19 cellular contexts compared by ENCODE assay signal in the genomic region with DNA sequence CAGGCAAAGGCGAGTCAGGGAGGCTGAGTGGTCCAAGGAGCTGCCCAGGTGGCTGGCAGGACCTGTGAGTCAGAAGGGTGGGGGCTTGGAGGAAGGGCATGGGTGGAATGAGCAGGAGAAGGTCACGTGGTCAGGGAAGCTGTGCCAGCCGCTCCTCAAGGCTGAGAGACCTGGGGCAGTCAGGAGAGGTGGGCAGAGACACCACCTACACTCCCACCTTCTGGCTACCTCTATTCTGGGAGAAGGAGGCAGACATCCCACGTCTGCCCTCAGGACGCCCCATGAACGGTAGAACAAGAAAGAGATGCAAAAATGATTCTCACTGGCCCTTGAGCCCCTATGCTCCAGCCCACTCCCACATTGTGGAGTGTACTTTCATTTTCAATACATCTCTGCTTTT.
DNase-seq lines count a peak whose midpoint lies in the region; ATAC-seq and TF ChIP-seq lines count a peak whose summit lies in the region.
"Had no signal": no experiment of that assay in that cellular context is flagged by ENCODE, and none has a peak within 500 bp of the region (broad histone marks: within the 10 kb centered on the region; RNA-seq: fewer than 3 reads in every experiment).

No MANE protein-coding gene starts in this region.

- H3K27ac ChIP-seq in RWPE2 (ENCODE audit: poor library complexity, severe bottlenecking) (peak overlapping the region; percentile 29), tibial artery (peak overlapping the region; percentile 68 to 78)

- no peaks in the 10 kb centered on the region for H3K27me3 ChIP-seq in RWPE2 (ENCODE audit: insufficient read depth, poor library complexity, severe bottlenecking)
- no peaks in the 10 kb centered on the region for H3K27me3 ChIP-seq in tibial artery
- H3K27me3 ChIP-seq: MG63 had no signal

- intact Hi-C loops in tibial artery (cut with DNase I; ENCODE audit: low total_unique reads): no loop called here

- peaks cover 16% of the 10 kb centered on the region for H3K4me1 ChIP-seq in RWPE2 (ENCODE audit: insufficient read depth, poor library complexity, severe bottlenecking)
- peaks cover 0 to 57% (median 40%) of the 10 kb centered on the region in 4 donors for H3K4me1 ChIP-seq in tibial artery

- peak; percentile 62 for ATAC-seq in RWPE2 (ENCODE audit: low read depth)
- ATAC-seq in HG03280 (IDR thresholded peaks at IDR 0.05; ENCODE audit: unreplicated experiment): no peak
- no peak for ATAC-seq in GM19023 (IDR thresholded peaks at IDR 0.05; ENCODE audit: unreplicated experiment)
- ATAC-seq: Panc1, SK-N-SH treated with all-trans-retinoic acid at 6 μM for 48 hours had no signal

- no peaks in the 10 kb centered on the region for H3K36me3 ChIP-seq in RWPE2 (ENCODE audit: low read depth)
- H3K36me3 ChIP-seq in tibial artery: no peaks in the 10 kb centered on the region
- H3K36me3 ChIP-seq: MG63 had no signal

- TF ChIP-seq CTCF in RWPE2 (IDR thresholded peaks at IDR 0.05; ENCODE audit: poor library complexity, severe bottlenecking) (no peak), tibial artery (IDR thresholded peaks at IDR 0.05) (no peak)

- H3K9me3 ChIP-seq in RWPE2 (ENCODE audit: severe bottlenecking): no peaks in the 10 kb centered on the region
- H3K9me3 ChIP-seq in tibial artery: no peaks in the 10 kb centered on the region
- H3K9me3 ChIP-seq: MG63 had no signal

- peak; percentile 4 for DNase-seq in ELR (ENCODE audit: low read depth)
- DNase-seq in RWPE2 (ENCODE audit: low spot score): no peak
- DNase-seq in kidney tubule cell (ENCODE audit: low spot score): peak; percentile 31
- no peak for DNase-seq in tibial artery
- no peak for DNase-seq in superior temporal gyrus (ENCODE audit: extremely low spot score)
- DNase-seq: ACHN; CD8-positive, alpha-beta memory T cell; DMS153; H9; MG63; NCI-H1105; NCI-H187; NCI-H446; NCI-H748 treated with DMSO at 0.1 percent for 48 hours; SHP77 had no signal

- H3K4me3 ChIP-seq in RWPE2 (ENCODE audit: severe bottlenecking): no peak overlapping the region
- H3K4me3 ChIP-seq in tibial artery: no peak overlapping the region
- H3K4me3 ChIP-seq: MG63 had no signal

Comparison
In these comparisons a context has a peak if more than half of its experiments do, and no peak if none do; other contexts are left out.
1. DNase-seq: peak in ELR (single experiment) and kidney tubule cell (single experiment); none in RWPE2 (single experiment), tibial artery (0 of 2) and superior temporal gyrus (single experiment).